Comparison of ENCODE assay signal across 28 cellular contexts in the genomic region with DNA sequence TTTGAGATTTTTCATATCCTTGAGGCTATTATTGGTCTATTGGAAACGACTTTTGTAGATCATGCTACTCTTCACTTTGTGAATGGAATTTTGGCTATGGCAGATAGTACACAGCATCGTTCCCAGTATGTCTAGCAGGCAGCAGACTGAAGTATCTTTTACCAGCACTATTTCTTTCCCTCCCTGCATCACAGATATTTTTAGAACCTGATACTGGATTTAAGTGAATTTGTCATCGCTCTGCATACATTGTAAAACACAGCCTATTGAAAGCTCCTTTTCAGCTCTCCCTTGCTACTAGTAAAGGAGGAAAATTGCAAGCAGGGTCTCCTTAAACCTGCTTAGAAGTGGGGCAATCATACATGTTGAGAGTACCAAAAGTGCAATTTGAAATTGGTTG.
"Had no signal": no experiment of that assay in that cellular context is flagged by ENCODE, and none has a peak within 500 bp of the region (broad histone marks: within the 10 kb centered on the region; RNA-seq: fewer than 3 reads in every experiment).

No MANE protein-coding gene starts in this region.

- H3K36me3 Mint-ChIP-seq: naive B cell; natural killer cell; stimulated activated effector memory CD8-positive, alpha-beta T cell treated with anti-CD3 and anti-CD28 coated beads, Interleukin-12 subunit alpha, Interleukin-12 subunit beta, amount 100 ng/mL, for 72 hours had no signal

- H3K27ac ChIP-seq: left lung, lower lobe of right lung, pancreas, prostate gland, skin epidermis, spleen, suprapubic skin, thoracic aorta, tibial artery, upper lobe of right lung had no signal

- H3K4me1 ChIP-seq: left lung, lower lobe of right lung, pancreas, prostate gland, spleen, suprapubic skin, tibial artery, upper lobe of right lung had no signal

- H3K27me3 Mint-ChIP-seq: naive B cell; stimulated activated naive CD8-positive, alpha-beta T cell treated with anti-CD3 and anti-CD28 coated beads, Interleukin-15, Interleukin-2, amounts not matched to agents 100 ng/mL and 50 ng/mL, for 24 hours had no signal

- FAIRE-seq: keratinocyte, urothelium cell line had no signal

- H3K9me3 ChIP-seq: left lung, lower lobe of right lung, pancreas, prostate gland, suprapubic skin, thoracic aorta, upper lobe of right lung had no signal

- H3K27ac Mint-ChIP-seq: naive B cell; natural killer cell; stimulated activated effector memory CD8-positive, alpha-beta T cell treated with anti-CD3 and anti-CD28 coated beads, Interleukin-12 subunit alpha, Interleukin-12 subunit beta, amount 100 ng/mL, for 72 hours; stimulated activated naive CD8-positive, alpha-beta T cell treated with anti-CD3 and anti-CD28 coated beads, Interleukin-15, Interleukin-2, amounts not matched to agents 100 ng/mL and 50 ng/mL, for 24 hours had no signal

- H3K9me3 Mint-ChIP-seq: stimulated activated naive CD8-positive, alpha-beta T cell treated with anti-CD3 and anti-CD28 coated beads, Interleukin-15, Interleukin-2, amounts not matched to agents 100 ng/mL and 50 ng/mL, for 24 hours had no signal

- ATAC-seq: left colon; left lung; lower lobe of right lung; natural killer cell; pancreas; right cardiac atrium; sciatic nerve; stimulated activated effector memory CD8-positive, alpha-beta T cell treated with anti-CD3 and anti-CD28 coated beads, Interleukin-12 subunit alpha, Interleukin-12 subunit beta, amount 100 ng/mL, for 72 hours; upper lobe of right lung had no signal

- H3K4me3 Mint-ChIP-seq: naive B cell; natural killer cell; stimulated activated effector memory CD8-positive, alpha-beta T cell treated with anti-CD3 and anti-CD28 coated beads, Interleukin-12 subunit alpha, Interleukin-12 subunit beta, amount 100 ng/mL, for 72 hours; stimulated activated naive CD8-positive, alpha-beta T cell treated with anti-CD3 and anti-CD28 coated beads, Interleukin-15, Interleukin-2, amounts not matched to agents 100 ng/mL and 50 ng/mL, for 24 hours had no signal

- H3K4me3 ChIP-seq: left lung, lower lobe of right lung, pancreas, prostate gland, skin epidermis, spleen, suprapubic skin, tibial artery, upper lobe of right lung had no signal

- DNase-seq: hippocampal formation; kidney glomerular epithelial cell; left colon; left lung; lower lobe of right lung; mammary epithelial cell; mesenchymal stem cell; naive B cell; natural killer cell; pancreas; posterior cingulate gyrus; retina; right cardiac atrium; spleen; stimulated activated CD4-positive, alpha-beta T cell treated with anti-CD3 and anti-CD28 coated beads, Interleukin-4, amount 100 ng/mL, for 24 hours; stimulated activated naive CD4-positive, alpha-beta T cell; tibial artery; trophoblast cell; upper lobe of right lung had no signal

- H3K27me3 ChIP-seq: spleen, suprapubic skin, tibial artery, upper lobe of right lung had no signal

- H3K4me1 Mint-ChIP-seq: naive B cell; natural killer cell; stimulated activated effector memory CD8-positive, alpha-beta T cell treated with anti-CD3 and anti-CD28 coated beads, Interleukin-12 subunit alpha, Interleukin-12 subunit beta, amount 100 ng/mL, for 72 hours had no signal

- H3K36me3 ChIP-seq: left lung, lower lobe of right lung, pancreas, prostate gland, spleen, suprapubic skin, thoracic aorta, tibial artery, upper lobe of right lung had no signal
